Comparison of ENCODE assay signal across 16 cellular contexts in genomic region chr6:40957616-40958492, GRCh38.
DNase-seq lines count a peak whose midpoint lies in the region; ATAC-seq, FAIRE-seq and TF ChIP-seq lines count a peak whose summit lies in the region.
"Had no signal": no experiment of that assay in that cellular context is flagged by ENCODE, and none has a peak within 500 bp of the region (broad histone marks: within the 10 kb centered on the region; RNA-seq: fewer than 3 reads in every experiment).

No MANE protein-coding gene starts in this region.

- intact Hi-C loops in posterior vena cava (cut with DNase I) = no loop called here

- in situ Hi-C loops in GM13977 (cut with MboI; ENCODE audit: low pct_unique_long_range_greater_than_20kb, low sequenced_read_pairs, unreplicated experiment) = no loop called here

- DNase-seq in EL (peak; percentile 92), RCC 7860 (ENCODE audit: low spot score) (peak; percentile 99), fibroblast of gingiva (ENCODE audit: low read depth) (peak; percentile 6), renal cortical epithelial cell (ENCODE audit: low read depth) (peak; percentile 100), posterior vena cava (ENCODE audit: low spot score) (no peak), GM13977 (ENCODE audit: low spot score) (no peak)
- DNase-seq: activated CD8-positive, alpha-beta memory T cell treated with anti-CD3 and anti-CD28 coated beads, Interleukin-2, amount 50 U/mL, for 48 hours; DND-41; NCI-H2029; nephron progenitor cell; stimulated activated CD4-positive, alpha-beta T cell treated with anti-CD3 and anti-CD28 coated beads, Interleukin-12 subunit alpha, Interleukin-12 subunit beta, amount 100 ng/mL, for 4 hours; stimulated activated CD8-positive, alpha-beta memory T cell treated with anti-CD3 and anti-CD28 coated beads, Interleukin-4, amount 100 ng/mL, for 48 hours had no signal

- peak; percentile 95 for FAIRE-seq in RCC 7860 (lab: Jason Lieb, UNC)
- FAIRE-seq: islet of Langerhans, TTC549 had no signal

- ATAC-seq in HG03196 (IDR thresholded peaks at IDR 0.05; ENCODE audit: unreplicated experiment) (no peak), HG03520 (IDR thresholded peaks at IDR 0.05; ENCODE audit: unreplicated experiment) (no peak)

- TF ChIP-seq CTCF in GM13977 (IDR thresholded peaks at IDR 0.05; ENCODE audit: extremely low read depth, insufficient read depth, missing control alignments) = no peak

Comparison
In these comparisons a context has a peak if more than half of its experiments do, and no peak if none do; other contexts are left out.
1. DNase-seq: peak in EL (single experiment), RCC 7860 (single experiment), fibroblast of gingiva (single experiment) and renal cortical epithelial cell (single experiment); none in posterior vena cava (single experiment) and GM13977 (single experiment).